8 cellular contexts compared by ENCODE assay signal in genomic region chr14:91373591-91374245, GRCh38. TPM values are rescaled to one million over a fixed set of nuclear protein-coding genes. Genes with fewer than 3 reads are reported as not detected.
DNase-seq lines count a peak whose midpoint lies in the region; ATAC-seq and TF ChIP-seq lines count a peak whose summit lies in the region.

No MANE protein-coding gene starts in this region.

- peaks cover 23% of the 10 kb centered on the region for H3K36me3 Mint-ChIP-seq in activated CD4-positive, alpha-beta T cell treated with anti-CD3 and anti-CD28 coated beads for 36 hours (ENCODE audit: low read depth)
- H3K36me3 Mint-ChIP-seq in natural killer cell treated with Interleukin-12 subunit alpha and Interleukin-12 subunit beta and Interleukin-15 and Interleukin-18, amount 100 ng/mL, for 72 hours = no peaks in the 10 kb centered on the region

- POLR2A ChIA-PET in activated CD4-positive, alpha-beta T cell treated with anti-CD3 and anti-CD28 coated beads for 36 hours (lab: Charles Lee) = interaction anchor here (0.6 to 1.1 kb wide), 4 partner anchors 18 to 37 kb away, joined by 3 to 4 read pairs (median 4); no protein-coding TSS in a partner anchor

- TF ChIP-seq POLR2A in GM15510 (IDR thresholded peaks at IDR 0.05; ENCODE audit: borderline replicate concordance, extremely low read depth, insufficient read length) = peak; percentile 24

- H3K27ac Mint-ChIP-seq in activated CD4-positive, alpha-beta T cell treated with anti-CD3 and anti-CD28 coated beads for 36 hours = peak overlapping the region; percentile 86
- H3K27ac Mint-ChIP-seq in natural killer cell treated with Interleukin-12 subunit alpha and Interleukin-12 subunit beta and Interleukin-15 and Interleukin-18, amount 100 ng/mL, for 72 hours = peak overlapping the region; percentile 96

- H3K9me3 Mint-ChIP-seq in activated CD4-positive, alpha-beta T cell treated with anti-CD3 and anti-CD28 coated beads for 36 hours (ENCODE audit: low read depth) = no peaks in the 10 kb centered on the region
- H3K9me3 Mint-ChIP-seq in natural killer cell treated with Interleukin-12 subunit alpha and Interleukin-12 subunit beta and Interleukin-15 and Interleukin-18, amount 100 ng/mL, for 72 hours = no peaks in the 10 kb centered on the region

- DNase-seq in HT1080 (ENCODE audit: low read depth) = peak; percentile 50
- peak; percentile 81 for DNase-seq in activated CD4-positive, alpha-beta T cell treated with anti-CD3 and anti-CD28 coated beads for 36 hours
- no peak for DNase-seq in natural killer cell treated with Interleukin-12 subunit alpha and Interleukin-12 subunit beta and Interleukin-15 and Interleukin-18, amount 100 ng/mL, for 72 hours (ENCODE audit: low spot score)
- no peak for DNase-seq in middle frontal gyrus (ENCODE audit: extremely low spot score, low spot score)
- DNase-seq in cerebellum (ENCODE audit: low spot score) = no peak
- no peak for DNase-seq in C1 segment of cervical spinal cord (lab: John Stamatoyannopoulos, UW)

- CTCF ChIA-PET in activated CD4-positive, alpha-beta T cell treated with anti-CD3 and anti-CD28 coated beads for 36 hours (lab: Charles Lee) = interaction anchor here (0.6 to 1.8 kb wide), 8 partner anchors 13 to 215 kb away, joined by 3 to 5 read pairs (median 3); no protein-coding TSS in a partner anchor

- peaks cover 99% of the 10 kb centered on the region for H3K4me1 Mint-ChIP-seq in activated CD4-positive, alpha-beta T cell treated with anti-CD3 and anti-CD28 coated beads for 36 hours
- peaks cover 81 to 93% of the 10 kb centered on the region in 2 donors for H3K4me1 Mint-ChIP-seq in natural killer cell treated with Interleukin-12 subunit alpha and Interleukin-12 subunit beta and Interleukin-15 and Interleukin-18, amount 100 ng/mL, for 72 hours (ENCODE audit: low read depth in 2 of 2)

- no peaks in the 10 kb centered on the region for H3K27me3 Mint-ChIP-seq in activated CD4-positive, alpha-beta T cell treated with anti-CD3 and anti-CD28 coated beads for 36 hours
- no peaks in the 10 kb centered on the region for H3K27me3 Mint-ChIP-seq in natural killer cell treated with Interleukin-12 subunit alpha and Interleukin-12 subunit beta and Interleukin-15 and Interleukin-18, amount 100 ng/mL, for 72 hours

- intact Hi-C loops in activated CD4-positive, alpha-beta T cell treated with anti-CD3 and anti-CD28 coated beads for 36 hours (cut with DNase I, micrococcal nuclease) = loop anchor here (1.0 to 2.0 kb wide), 6 partner anchors 15 to 51 kb away; no protein-coding TSS in a partner anchor

- peak overlapping the region; percentile 50 for H3K4me3 Mint-ChIP-seq in activated CD4-positive, alpha-beta T cell treated with anti-CD3 and anti-CD28 coated beads for 36 hours
- H3K4me3 Mint-ChIP-seq in natural killer cell treated with Interleukin-12 subunit alpha and Interleukin-12 subunit beta and Interleukin-15 and Interleukin-18, amount 100 ng/mL, for 72 hours = peak overlapping the region; percentile 79

- ATAC-seq in GM21528 (IDR thresholded peaks at IDR 0.05; ENCODE audit: low FRiP score, unreplicated experiment) = peak; percentile 60
- ATAC-seq in activated CD4-positive, alpha-beta T cell treated with anti-CD3 and anti-CD28 coated beads for 36 hours = peak; percentile 71
- ATAC-seq in natural killer cell treated with Interleukin-12 subunit alpha and Interleukin-12 subunit beta and Interleukin-15 and Interleukin-18, amount 100 ng/mL, for 72 hours = peak; percentile 48 to 61

RNA-seq across cellular contexts. Expression of gene CCDC88C, which starts 43.9 kb away (rescaled TPM):
- 13.2 and 15.2 TPM in 2 replicates for total RNA-seq in HT1080 (2014; rRNA removed; shearing (Covaris generic))
- 7.8 and 8.4 TPM in 2 replicates for polyA plus RNA-seq in HT1080 (2015; cell fraction: cytosol; rRNA removed)
- 14.2 and 20.7 TPM in 2 replicates for polyA plus RNA-seq in HT1080 (2015; cell fraction: nucleus; rRNA removed)
- total RNA-seq in activated CD4-positive, alpha-beta T cell treated with anti-CD3 and anti-CD28 coated beads for 36 hours = 10 to 100 TPM; 73.7 to 82.8 TPM
- total RNA-seq in natural killer cell treated with Interleukin-12 subunit alpha and Interleukin-12 subunit beta and Interleukin-15 and Interleukin-18, amount 100 ng/mL, for 72 hours = 100 to 1,000 TPM; 103 to 175 TPM
- total RNA-seq in cerebellum = 39.0 TPM

Comparison
In these comparisons a context has a peak if more than half of its experiments do, and no peak if none do; other contexts are left out.
1. DNase-seq: peak in HT1080 (single experiment) and activated CD4-positive, alpha-beta T cell treated with anti-CD3 and anti-CD28 coated beads for 36 hours (single experiment); none in natural killer cell treated with Interleukin-12 subunit alpha and Interleukin-12 subunit beta and Interleukin-15 and Interleukin-18, amount 100 ng/mL, for 72 hours (single experiment), middle frontal gyrus (single experiment), cerebellum (single experiment) and C1 segment of cervical spinal cord (0 of 14).
2. Peak in every context shown above with its lines, with median percentiles within 50 percentile points of each other: ATAC-seq.